9 cellular contexts compared by ENCODE assay signal in genomic region chr13:40402931-40403412, GRCh38.
A peak's percentile ranks its signal among the peaks of the same experiment; 100 is the strongest.
DNase-seq lines count a peak whose midpoint lies in the region; TF ChIP-seq lines count a peak whose summit lies in the region.
"Had no signal": no experiment of that assay in that cellular context is flagged by ENCODE, and none has a peak within 500 bp of the region (broad histone marks: within the 10 kb centered on the region; RNA-seq: fewer than 3 reads in every experiment).

No MANE protein-coding gene starts in this region.

- no peak for TF ChIP-seq CTCF in OCI-LY3 (IDR thresholded peaks at IDR 0.05; ENCODE audit: low read depth, low read length)
- no peak for TF ChIP-seq CTCF in type B pancreatic cell (conservative IDR thresholded peaks at IDR 0.05)

- H3K4me1 ChIP-seq in OCI-LY3 (ENCODE audit: low read length) (peaks cover 15% of the 10 kb centered on the region), mesendoderm (ENCODE audit: control insufficient read depth, low read depth, low read length) (no peaks in the 10 kb centered on the region)

- no peak overlapping the region for H2AFZ ChIP-seq in OCI-LY3 (ENCODE audit: low read depth, low read length)

- no peak overlapping the region for H4K8ac ChIP-seq in mesendoderm (ENCODE audit: low read depth, low read length)

- H3K9me3 Mint-ChIP-seq in dendritic cell treated with granulocyte-macrophage colony-stimulating factor and Interleukin-4, amounts not matched to agents 40 ng/mL and 50 ng/mL, for 4 days: no peaks in the 10 kb centered on the region
- no peaks in the 10 kb centered on the region for H3K9me3 Mint-ChIP-seq in type B pancreatic cell

- no peaks in the 10 kb centered on the region for H3K79me1 ChIP-seq in mesendoderm (ENCODE audit: low read length)

- no peaks in the 10 kb centered on the region for H3K36me3 ChIP-seq in OCI-LY3 (replicated peaks; ENCODE audit: low read depth, low read length)
- no peaks in the 10 kb centered on the region for H3K36me3 ChIP-seq in mesendoderm (ENCODE audit: control insufficient read depth, insufficient read depth, low read length)

- peak; percentile 31 for DNase-seq in mesendoderm
- no peak for DNase-seq in type B pancreatic cell (ENCODE audit: extremely low spot score, unreplicated experiment)
- DNase-seq in stimulated activated CD8-positive, alpha-beta memory T cell treated with anti-CD3 and anti-CD28 coated beads, Interleukin-4, amount 100 ng/mL, for 48 hours: no peak
- DNase-seq in NCI-H524 treated with DMSO at 0.1 percent for 48 hours (lab: John Stamatoyannopoulos, UW): no peak
- DNase-seq in NCI-H510A (lab: John Stamatoyannopoulos, UW): no peak
- DNase-seq: activated effector memory CD4-positive, alpha-beta T cell treated with anti-CD3 and anti-CD28 coated beads, Interleukin-2, amount 50 U/mL, for 16 hours; retina had no signal

- no peak overlapping the region for H4K5ac ChIP-seq in mesendoderm (ENCODE audit: low read length)

- H3K79me2 ChIP-seq in OCI-LY3 (ENCODE audit: low read length): no peaks in the 10 kb centered on the region
- H3K79me2 ChIP-seq in mesendoderm (ENCODE audit: control insufficient read depth, insufficient read depth, low read length): no peaks in the 10 kb centered on the region

- peak overlapping the region; percentile 7 for H3K4me3 Mint-ChIP-seq in dendritic cell treated with granulocyte-macrophage colony-stimulating factor and Interleukin-4, amounts not matched to agents 40 ng/mL and 50 ng/mL, for 4 days
- peak overlapping the region; percentile 46 for H3K4me3 Mint-ChIP-seq in type B pancreatic cell

- no peaks in the 10 kb centered on the region for H3K36me3 Mint-ChIP-seq in dendritic cell treated with granulocyte-macrophage colony-stimulating factor and Interleukin-4, amounts not matched to agents 40 ng/mL and 50 ng/mL, for 4 days (ENCODE audit: low read depth)
- no peaks in the 10 kb centered on the region for H3K36me3 Mint-ChIP-seq in type B pancreatic cell

- H3K27me3 Mint-ChIP-seq in dendritic cell treated with granulocyte-macrophage colony-stimulating factor and Interleukin-4, amounts not matched to agents 40 ng/mL and 50 ng/mL, for 4 days: no peaks in the 10 kb centered on the region
- H3K27me3 Mint-ChIP-seq in type B pancreatic cell: no peaks in the 10 kb centered on the region

- no peak overlapping the region for H2AK5ac ChIP-seq in mesendoderm (ENCODE audit: low read length)

- no peak overlapping the region for H2BK120ac ChIP-seq in mesendoderm (ENCODE audit: low read depth, low read length)

- H3K27me3 ChIP-seq in OCI-LY3 (ENCODE audit: low read depth, low read length) (peaks cover 9% of the 10 kb centered on the region), mesendoderm (ENCODE audit: insufficient read depth, low read length, poor library complexity) (no peaks in the 10 kb centered on the region)

- H3K4me2 ChIP-seq in OCI-LY3 (ENCODE audit: low read length) (peak overlapping the region; percentile 85), mesendoderm (ENCODE audit: low read length) (no peak overlapping the region)

- H3K27ac Mint-ChIP-seq in dendritic cell treated with granulocyte-macrophage colony-stimulating factor and Interleukin-4, amounts not matched to agents 40 ng/mL and 50 ng/mL, for 4 days: peak overlapping the region; percentile 21
- peak overlapping the region; percentile 22 for H3K27ac Mint-ChIP-seq in type B pancreatic cell

- no peaks in the 10 kb centered on the region for H4K20me1 ChIP-seq in OCI-LY3 (ENCODE audit: insufficient read depth, low read length)

- H3K27ac ChIP-seq in OCI-LY3 (ENCODE audit: low read length) (no peak overlapping the region), mesendoderm (ENCODE audit: low read depth, low read length) (no peak overlapping the region)

- no CpG with 5 or more reads among the region's 9 CpGs for WGBS in mesendoderm (ENCODE audit: extremely low coverage, insufficient coverage, low lambda C conversion rate)

- H3K56ac ChIP-seq in mesendoderm (ENCODE audit: low read length): no peak overlapping the region

- H3K4me3 ChIP-seq in OCI-LY3 (ENCODE audit: low read length): peak overlapping the region; percentile 65
- H3K4me3 ChIP-seq in mesendoderm (ENCODE audit: low read length): no peak overlapping the region

- intact Hi-C loops in dendritic cell treated with granulocyte-macrophage colony-stimulating factor and Interleukin-4, amounts not matched to agents 40 ng/mL and 50 ng/mL, for 4 days (cut with micrococcal nuclease): loop anchor here (2.0 to 10.0 kb wide), 3 partner anchors 34 to 372 kb away; partner anchors contain the start of gene MRPS31

- H3K9me3 ChIP-seq in OCI-LY3 (ENCODE audit: insufficient read depth, low read length): no peaks in the 10 kb centered on the region

- H3K4ac ChIP-seq in mesendoderm (ENCODE audit: low read depth, low read length): no peak overlapping the region

- H3K23ac ChIP-seq in mesendoderm (ENCODE audit: low read length): no peak overlapping the region

- no peak overlapping the region for H2BK5ac ChIP-seq in mesendoderm (ENCODE audit: low read length)

- H3K9ac ChIP-seq in OCI-LY3 (ENCODE audit: low read length): no peak overlapping the region
- no peak overlapping the region for H3K9ac ChIP-seq in mesendoderm (ENCODE audit: low read length)

- no peak overlapping the region for H2BK15ac ChIP-seq in mesendoderm (replicated peaks; ENCODE audit: low read depth)

- H3K4me1 Mint-ChIP-seq in dendritic cell treated with granulocyte-macrophage colony-stimulating factor and Interleukin-4, amounts not matched to agents 40 ng/mL and 50 ng/mL, for 4 days (ENCODE audit: low read depth): peaks cover 64% of the 10 kb centered on the region
- peaks cover 31% of the 10 kb centered on the region for H3K4me1 Mint-ChIP-seq in type B pancreatic cell (ENCODE audit: unreplicated experiment)

- H3K18ac ChIP-seq in mesendoderm (ENCODE audit: low read length): no peak overlapping the region
